21 cellular contexts compared by ENCODE assay signal in the genomic region with DNA sequence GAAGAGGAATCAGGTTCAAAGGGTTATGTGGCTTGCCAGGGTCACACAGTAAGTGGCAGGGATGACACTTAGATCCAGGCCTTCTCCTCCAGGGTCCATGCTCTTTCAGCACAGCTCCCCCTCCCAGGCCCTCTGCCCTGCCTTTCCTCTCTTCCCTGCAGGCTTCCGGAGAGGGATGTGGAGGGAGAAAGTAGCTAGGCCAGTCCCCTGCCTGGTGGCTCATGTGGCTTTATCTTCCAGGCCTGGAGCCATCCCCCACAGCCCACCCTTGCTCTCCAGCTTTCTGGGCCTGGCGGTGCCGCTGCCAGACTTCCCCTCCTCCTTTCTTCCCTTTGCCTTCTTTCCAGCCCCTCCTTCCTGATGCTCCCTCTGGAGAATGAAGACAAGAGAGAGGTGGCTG. TPM values are rescaled to one million over a fixed set of nuclear protein-coding genes. Genes with fewer than 3 reads are reported as not detected.
"Had no signal": no experiment of that assay in that cellular context is flagged by ENCODE, and none has a peak within 500 bp of the region (broad histone marks: within the 10 kb centered on the region; RNA-seq: fewer than 3 reads in every experiment).

No MANE protein-coding gene starts in this region.

- H3K4me3 ChIP-seq: adrenal gland, ascending aorta, esophagus muscularis mucosa, sigmoid colon, spleen, thoracic aorta, vagina had no signal

- H3K27ac ChIP-seq: adrenal gland, ascending aorta, esophagus muscularis mucosa, sigmoid colon, thoracic aorta, vagina had no signal

- H3K36me3 ChIP-seq: adrenal gland, ascending aorta, esophagus muscularis mucosa, sigmoid colon, spleen, thoracic aorta, vagina had no signal

- H3K27me3 ChIP-seq: adrenal gland, ascending aorta, sigmoid colon, vagina had no signal

- H3K9me3 ChIP-seq: adrenal gland, ascending aorta, esophagus muscularis mucosa, sigmoid colon, spleen, thoracic aorta, vagina had no signal

- DNase-seq: activated B cell treated with CpG ODN at 0.5 μM for 24 hours; activated CD4-positive, alpha-beta T cell treated with anti-CD3 and anti-CD28 coated beads for 36 hours; activated CD4-positive, alpha-beta T cell treated with anti-CD3 and anti-CD28 coated beads, Interleukin-2, amount 50 U/mL, for 4 hours; activated CD8-positive, alpha-beta memory T cell treated with anti-CD3 and anti-CD28 coated beads, Interleukin-2, amount 50 U/mL, for 48 hours; activated naive CD4-positive, alpha-beta T cell; activated T-cell treated with anti-CD3 and anti-CD28 coated beads, Interleukin-2, amount 50 U/mL, for 4 hours; adrenal gland; central memory CD4-positive, alpha-beta T cell; effector memory CD4-positive, alpha-beta T cell; hypothalamus; occipital lobe; sigmoid colon; spleen; stimulated activated CD4-positive, alpha-beta T cell treated with anti-CD3 and anti-CD28 coated beads, Interleukin-4, amount 100 ng/mL, for 1 hour; stimulated activated naive CD4-positive, alpha-beta T cell treated with Interleukin-2 at 50 U/mL for 16 hours; T1000 had no signal

- H3K4me1 ChIP-seq: ascending aorta, sigmoid colon, vagina had no signal

RNA-seq across cellular contexts. Expression of a gene that starts 1.7 kb away (rescaled TPM):
- polyA plus RNA-seq: adrenal gland, liver had no signal
